Comparison of ENCODE assay signal across 9 cellular contexts in genomic region chr11:62677709-62678108, GRCh38. TPM values are rescaled to one million over a fixed set of nuclear protein-coding genes. Genes with fewer than 3 reads are reported as not detected.
A peak's percentile ranks its signal among the peaks of the same experiment; 100 is the strongest.
DNase-seq lines count a peak whose midpoint lies in the region; ATAC-seq and TF ChIP-seq lines count a peak whose summit lies in the region.
"Had no signal": no experiment of that assay in that cellular context is flagged by ENCODE, and none has a peak within 500 bp of the region (broad histone marks: within the 10 kb centered on the region; RNA-seq: fewer than 3 reads in every experiment).

No MANE protein-coding gene starts in this region.

- no peaks in the 10 kb centered on the region for H3K27me3 Mint-ChIP-seq in CD8-positive, alpha-beta memory T cell
- H3K27me3 Mint-ChIP-seq in dendritic cell treated with granulocyte-macrophage colony-stimulating factor and Interleukin-4, amounts not matched to agents 40 ng/mL and 50 ng/mL, for 4 days: no peaks in the 10 kb centered on the region

- peak overlapping the region; percentile 93 for H3K4me2 ChIP-seq in MM.1S (ENCODE audit: low read depth, low read length)
- peak overlapping the region; percentile 91 for H3K4me2 ChIP-seq in neural cell (ENCODE audit: low read length)

- CTCF ChIA-PET in CD8-positive, alpha-beta memory T cell (lab: Charles Lee): interaction anchor here (0.8 to 4.3 kb wide), 2 partner anchors 13 to 253 kb away, joined by 3 to 17 read pairs; partner anchors contain the start of genes C11orf98 and CSKMT

- peaks cover 0 to 48% (median 2%) of the 10 kb centered on the region in 3 donors for H3K36me3 Mint-ChIP-seq in CD8-positive, alpha-beta memory T cell
- H3K36me3 Mint-ChIP-seq in dendritic cell treated with granulocyte-macrophage colony-stimulating factor and Interleukin-4, amounts not matched to agents 40 ng/mL and 50 ng/mL, for 4 days (ENCODE audit: low read depth): peaks cover 59% of the 10 kb centered on the region

- peak overlapping the region; percentile 80 to 96 (median 90) for H3K4me3 Mint-ChIP-seq in CD8-positive, alpha-beta memory T cell
- H3K4me3 Mint-ChIP-seq in dendritic cell treated with granulocyte-macrophage colony-stimulating factor and Interleukin-4, amounts not matched to agents 40 ng/mL and 50 ng/mL, for 4 days: peak overlapping the region; percentile 87

- H4K20me1 ChIP-seq in MM.1S (ENCODE audit: insufficient read depth, low read length) (no peaks in the 10 kb centered on the region), neural cell (ENCODE audit: insufficient read depth) (no peaks in the 10 kb centered on the region)

- H3K79me2 ChIP-seq in MM.1S (ENCODE audit: low read length): peaks cover 51% of the 10 kb centered on the region
- peaks cover 8% of the 10 kb centered on the region for H3K79me2 ChIP-seq in neural cell (replicated peaks; ENCODE audit: insufficient read depth, low read length)

- ATAC-seq in GM21526 (IDR thresholded peaks at IDR 0.05; ENCODE audit: low FRiP score, unreplicated experiment): no peak

- peak overlapping the region; percentile 90; the same call in 1 of the 2 replicates for H3K9ac ChIP-seq in MM.1S (ENCODE audit: low read length)
- peak overlapping the region; percentile 84 for H3K9ac ChIP-seq in neural cell (ENCODE audit: low read length)

- H3F3A ChIP-seq in MM.1S (ENCODE audit: insufficient read depth, low read length) (peaks cover 13% of the 10 kb centered on the region; the same call in 1 of the 2 replicates), neural cell (ENCODE audit: insufficient read depth, low read length, poor library complexity, severe bottlenecking) (no peaks in the 10 kb centered on the region)

- intact Hi-C loops in dendritic cell treated with granulocyte-macrophage colony-stimulating factor and Interleukin-4, amounts not matched to agents 40 ng/mL and 50 ng/mL, for 4 days (cut with micrococcal nuclease): no loop called here

- H3K4me1 ChIP-seq in CD8-positive, alpha-beta memory T cell (ENCODE audit: insufficient read depth, low read length): peaks cover 28% of the 10 kb centered on the region
- H3K4me1 ChIP-seq in MM.1S (ENCODE audit: low read length): peaks cover 16% of the 10 kb centered on the region

- TF ChIP-seq RAD21 in neural cell (conservative IDR thresholded peaks at IDR 0.05): no peak

- no peaks in the 10 kb centered on the region for H3K9me3 Mint-ChIP-seq in CD8-positive, alpha-beta memory T cell
- H3K9me3 Mint-ChIP-seq in dendritic cell treated with granulocyte-macrophage colony-stimulating factor and Interleukin-4, amounts not matched to agents 40 ng/mL and 50 ng/mL, for 4 days: no peaks in the 10 kb centered on the region

- H3K27me3 ChIP-seq in CD8-positive, alpha-beta memory T cell (ENCODE audit: insufficient read depth, low read length, poor library complexity, severe bottlenecking): no peaks in the 10 kb centered on the region
- no peaks in the 10 kb centered on the region for H3K27me3 ChIP-seq in MM.1S (replicated peaks; ENCODE audit: insufficient read depth, low read length)
- no peaks in the 10 kb centered on the region for H3K27me3 ChIP-seq in neural cell (ENCODE audit: insufficient read depth, low read depth, low read length)

- H3K27ac Mint-ChIP-seq in CD8-positive, alpha-beta memory T cell: peak overlapping the region; percentile 84 to 98 (median 93)
- H3K27ac Mint-ChIP-seq in dendritic cell treated with granulocyte-macrophage colony-stimulating factor and Interleukin-4, amounts not matched to agents 40 ng/mL and 50 ng/mL, for 4 days: peak overlapping the region; percentile 95

- H3K4me1 Mint-ChIP-seq in CD8-positive, alpha-beta memory T cell: peaks cover 27 to 45% (median 45%) of the 10 kb centered on the region in 3 donors
- H3K4me1 Mint-ChIP-seq in dendritic cell treated with granulocyte-macrophage colony-stimulating factor and Interleukin-4, amounts not matched to agents 40 ng/mL and 50 ng/mL, for 4 days (ENCODE audit: low read depth): peaks cover 49% of the 10 kb centered on the region

- H3K27ac ChIP-seq in CD8-positive, alpha-beta memory T cell (ENCODE audit: low read depth, low read length): peak overlapping the region; percentile 86
- H3K27ac ChIP-seq in MM.1S (ENCODE audit: low read length): no peak overlapping the region
- H3K27ac ChIP-seq in neural cell (ENCODE audit: low read length): no peak overlapping the region

- no peak for DNase-seq in CD8-positive, alpha-beta memory T cell
- DNase-seq in MM.1S: no peak
- no peak for DNase-seq in globus pallidus (ENCODE audit: low spot score)
- no peak for DNase-seq in NOMO-1 treated with dmso at 0.1 percent for 144 hours (lab: John Stamatoyannopoulos, UW; ENCODE audit: unreplicated experiment)
- no peak for DNase-seq in effector CD8-positive, alpha-beta T cell (lab: John Stamatoyannopoulos, UW)
- DNase-seq: dermis blood vessel endothelial cell had no signal

- H3K4me3 ChIP-seq in CD8-positive, alpha-beta memory T cell (ENCODE audit: low read length): peak overlapping the region; percentile 97
- H3K4me3 ChIP-seq in MM.1S (ENCODE audit: low read length): peak overlapping the region; percentile 98
- peak overlapping the region; percentile 79 for H3K4me3 ChIP-seq in neural cell (ENCODE audit: low read length)

- H3K9me2 ChIP-seq in MM.1S (replicated peaks; ENCODE audit: insufficient read depth, low read length): no peaks in the 10 kb centered on the region
- no peaks in the 10 kb centered on the region for H3K9me2 ChIP-seq in neural cell (ENCODE audit: insufficient read depth, low read length)

- no peak for TF ChIP-seq EP300 in neural cell (conservative IDR thresholded peaks at IDR 0.05; ENCODE audit: poor library complexity, severe bottlenecking)

- no peak overlapping the region for H2AFZ ChIP-seq in MM.1S (ENCODE audit: low read length)
- H2AFZ ChIP-seq in neural cell (ENCODE audit: low read depth, low read length): no peak overlapping the region

- POLR2A ChIA-PET in CD8-positive, alpha-beta memory T cell (lab: Charles Lee): interaction anchor here (2.1 kb wide), 1 partner anchor 13 kb away, joined by 14 read pairs; the partner anchor contains the start of genes C11orf98 and CSKMT

- TF ChIP-seq CTCF in MM.1S (IDR thresholded peaks at IDR 0.05; ENCODE audit: low read length) (no peak), neural cell (IDR thresholded peaks at IDR 0.05; ENCODE audit: poor library complexity, severe bottlenecking) (no peak)

- no peaks in the 10 kb centered on the region for H3K9me3 ChIP-seq in CD8-positive, alpha-beta memory T cell (ENCODE audit: low read length)
- H3K9me3 ChIP-seq in MM.1S (replicated peaks; ENCODE audit: insufficient read depth, low read length): no peaks in the 10 kb centered on the region
- H3K9me3 ChIP-seq in neural cell (ENCODE audit: low read length): no peaks in the 10 kb centered on the region

- H3K36me3 ChIP-seq in CD8-positive, alpha-beta memory T cell (ENCODE audit: insufficient read depth, low read length): peaks cover 9% of the 10 kb centered on the region
- H3K36me3 ChIP-seq in MM.1S (replicated peaks; ENCODE audit: insufficient read depth, low read length) (no peaks in the 10 kb centered on the region; the same call in none of the 2 replicates), neural cell (ENCODE audit: insufficient read depth, low read length) (no peaks in the 10 kb centered on the region)

TF ChIP-seq in neural cell, 6 proteins besides CTCF, POLR2A, EP300 and RAD21 (continues in another document):
- TF ChIP-seq POLR2AphosphoS5 (IDR thresholded peaks at IDR 0.05) (no peak), EZH2 (IDR thresholded peaks at IDR 0.05; ENCODE audit: borderline replicate concordance, insufficient read depth, low read length, poor library complexity, severe bottlenecking) (no peak), MXI1 (conservative IDR thresholded peaks at IDR 0.05; ENCODE audit: poor library complexity, severe bottlenecking) (no peak), SMC3 (conservative IDR thresholded peaks at IDR 0.05; ENCODE audit: poor library complexity) (no peak), REST (IDR thresholded peaks at IDR 0.05; ENCODE audit: borderline replicate concordance) (no peak)

RNA-seq across cellular contexts. Expression of gene UBXN1, which starts 1.2 kb away (rescaled TPM):
- total RNA-seq in CD8-positive, alpha-beta memory T cell: 100 to 1,000 TPM; 142 to 143 TPM
- polyA plus RNA-seq in CD8-positive, alpha-beta memory T cell: 164 TPM
- 209 and 248 TPM in 2 replicates for polyA plus RNA-seq in neural cell
- 89.5 and 109 TPM in 2 replicates for polyA minus RNA-seq in neural cell

RNA-seq across cellular contexts. Expression of gene LBHD1, which starts 5.6 kb away (rescaled TPM):
- total RNA-seq in CD8-positive, alpha-beta memory T cell: 10 to 100 TPM; 22.6 to 22.9 TPM
- 7.6 TPM for polyA plus RNA-seq in CD8-positive, alpha-beta memory T cell
- 10.5 and 10.6 TPM in 2 replicates for polyA plus RNA-seq in neural cell
- 5.4 and 6.1 TPM in 2 replicates for polyA minus RNA-seq in neural cell

RNA-seq across cellular contexts. Expression of gene UQCC3, which starts 6.2 kb away (rescaled TPM):
- total RNA-seq in CD8-positive, alpha-beta memory T cell: 1 to 10 TPM; 7.1 to 7.5 TPM
- 11.2 TPM for polyA plus RNA-seq in CD8-positive, alpha-beta memory T cell
- 6.8 and 8.4 TPM in 2 replicates for polyA plus RNA-seq in neural cell
- polyA minus RNA-seq in neural cell: 4.1 and 4.5 TPM in 2 replicates

RNA-seq across cellular contexts. Expression of gene LRRN4CL, which starts 11.6 kb away (rescaled TPM):
- total RNA-seq in CD8-positive, alpha-beta memory T cell: under 1 TPM; 0.11 to 0.22 TPM
- not detected for polyA plus RNA-seq in CD8-positive, alpha-beta memory T cell
- polyA plus RNA-seq in neural cell: 0.44 and 0.82 TPM in 2 replicates
- 1.0 and 1.2 TPM in 2 replicates for polyA minus RNA-seq in neural cell

RNA-seq across cellular contexts. Expression of gene CSKMT, which starts 12.6 kb away (rescaled TPM):
- total RNA-seq in CD8-positive, alpha-beta memory T cell: 10 to 100 TPM; 43.1 to 48.3 TPM
- 3.6 TPM for polyA plus RNA-seq in CD8-positive, alpha-beta memory T cell
- polyA plus RNA-seq in neural cell: 6.3 and 16.0 TPM in 2 replicates
- 13.6 and 19.4 TPM in 2 replicates for polyA minus RNA-seq in neural cell
